In genomic region chr21:34537838-34538237, GRCh38 we compare ENCODE assay signal across 15 cellular contexts. TPM values are rescaled to one million over a fixed set of nuclear protein-coding genes. Genes with fewer than 3 reads are reported as not detected.
DNase-seq lines count a peak whose midpoint lies in the region; ATAC-seq and TF ChIP-seq lines count a peak whose summit lies in the region.
"Had no signal": no experiment of that assay in that cellular context is flagged by ENCODE, and none has a peak within 500 bp of the region (broad histone marks: within the 10 kb centered on the region; RNA-seq: fewer than 3 reads in every experiment).

No MANE protein-coding gene starts in this region.

- intact Hi-C loops in dendritic cell treated with granulocyte-macrophage colony-stimulating factor and Interleukin-4, amounts not matched to agents 40 ng/mL and 50 ng/mL, for 4 days (cut with micrococcal nuclease): no loop called here
- intact Hi-C loops in transverse colon (cut with DNase I; ENCODE audit: low total_unique reads): no loop called here

- H3K79me2 ChIP-seq in parathyroid adenoma: peaks cover 10% of the 10 kb centered on the region

- H3K9me3 ChIP-seq in parathyroid adenoma (ENCODE audit: control insufficient read depth, low read length): no peaks in the 10 kb centered on the region
- no peaks in the 10 kb centered on the region for H3K9me3 ChIP-seq in transverse colon
- H3K9me3 ChIP-seq: SJSA1 had no signal

- peak overlapping the region; percentile 45 for H3K27ac Mint-ChIP-seq in dendritic cell treated with granulocyte-macrophage colony-stimulating factor and Interleukin-4, amounts not matched to agents 40 ng/mL and 50 ng/mL, for 4 days

- H2AFZ ChIP-seq in parathyroid adenoma: no peak overlapping the region

- H3K27me3 ChIP-seq in parathyroid adenoma (ENCODE audit: control insufficient read depth, insufficient read depth, low read length): no peaks in the 10 kb centered on the region
- no peaks in the 10 kb centered on the region for H3K27me3 ChIP-seq in transverse colon
- H3K27me3 ChIP-seq: SJSA1 had no signal

- H3K27ac ChIP-seq in parathyroid adenoma (peak overlapping the region; percentile 94), transverse colon (no peak overlapping the region)

- ATAC-seq in HG02938 (IDR thresholded peaks at IDR 0.05; ENCODE audit: unreplicated experiment): no peak
- ATAC-seq: PC-3 had no signal

- no peak overlapping the region for H3K4me3 Mint-ChIP-seq in dendritic cell treated with granulocyte-macrophage colony-stimulating factor and Interleukin-4, amounts not matched to agents 40 ng/mL and 50 ng/mL, for 4 days

- peaks cover 10% of the 10 kb centered on the region for H3K9me3 Mint-ChIP-seq in dendritic cell treated with granulocyte-macrophage colony-stimulating factor and Interleukin-4, amounts not matched to agents 40 ng/mL and 50 ng/mL, for 4 days

- TF ChIP-seq EP300 in transverse colon (IDR thresholded peaks at IDR 0.05; ENCODE audit: low read depth): no peak

- no peak overlapping the region for H3K4me2 ChIP-seq in parathyroid adenoma (ENCODE audit: low read length)

- peaks cover 19% of the 10 kb centered on the region for H3K36me3 Mint-ChIP-seq in dendritic cell treated with granulocyte-macrophage colony-stimulating factor and Interleukin-4, amounts not matched to agents 40 ng/mL and 50 ng/mL, for 4 days (ENCODE audit: low read depth)

- DNase-seq in EH (ENCODE audit: low read depth): peak; percentile 59
- DNase-seq in M059J (ENCODE audit: low read depth): peak; percentile 64
- no peak for DNase-seq in transverse colon
- no peak for DNase-seq in AG08396 (ENCODE audit: low spot score)
- DNase-seq: C1 segment of cervical spinal cord, COR-L47, DMS153, HCEC 1CT, NCI-H1048, NCI-H1694, PC-3 had no signal

- TF ChIP-seq CTCF in parathyroid adenoma (IDR thresholded peaks at IDR 0.05): no peak
- TF ChIP-seq CTCF in transverse colon (IDR thresholded peaks at IDR 0.05): no peak

- H3K4me3 ChIP-seq in parathyroid adenoma (ENCODE audit: low read depth, low read length) (no peak overlapping the region), transverse colon (no peak overlapping the region)
- H3K4me3 ChIP-seq: SJSA1 had no signal

- in situ Hi-C loops in transverse colon (cut with MboI; ENCODE audit: low pct_ligation_motif_present in 1 of 4, low pct_unique_long_range_greater_than_20kb in 1 of 4, low sequenced_read_pairs in 3 of 4): no loop called here

- H3K4me1 ChIP-seq in parathyroid adenoma: peaks cover 17% of the 10 kb centered on the region
- H3K4me1 ChIP-seq in transverse colon: peaks cover 0 to 4% (median 0%) of the 10 kb centered on the region in 4 donors

- 89 to 97% methylated on average over 3 of the region's 3 CpGs for WGBS in transverse colon (ENCODE audit: low coverage in 1 of 2), 2 donors

- peaks cover 70% of the 10 kb centered on the region for H3K4me1 Mint-ChIP-seq in dendritic cell treated with granulocyte-macrophage colony-stimulating factor and Interleukin-4, amounts not matched to agents 40 ng/mL and 50 ng/mL, for 4 days (ENCODE audit: low read depth)

- no peak for TF ChIP-seq POLR2A in transverse colon (IDR thresholded peaks at IDR 0.05)

- H3K36me3 ChIP-seq in parathyroid adenoma (ENCODE audit: control insufficient read depth, insufficient read depth, low read length) (no peaks in the 10 kb centered on the region), transverse colon (no peaks in the 10 kb centered on the region)
- H3K36me3 ChIP-seq: SJSA1 had no signal

- no peak overlapping the region for H3K9ac ChIP-seq in parathyroid adenoma

- no peaks in the 10 kb centered on the region for H3K27me3 Mint-ChIP-seq in dendritic cell treated with granulocyte-macrophage colony-stimulating factor and Interleukin-4, amounts not matched to agents 40 ng/mL and 50 ng/mL, for 4 days

RNA-seq across cellular contexts. Expression of gene KCNE1, which starts 25.8 kb away (rescaled TPM):
- total RNA-seq in M059J (2014; rRNA removed; shearing (Covaris generic)): 0.32 TPM in 1 of 2 replicates, not detected in the other
- total RNA-seq in transverse colon: 1 to 10 TPM in 3 of 4 donors, not detected in 1; 1.5 to 2.6 (median 2.4) TPM

Comparison
In these comparisons a context has a peak if more than half of its experiments do, and no peak if none do; other contexts are left out.
1. DNase-seq: peak in EH (single experiment) and M059J (single experiment); none in transverse colon (single experiment) and AG08396 (single experiment).